4 cellular contexts compared by ENCODE assay signal in genomic region chr22:21407139-21407538, GRCh38. TPM values are rescaled to one million over a fixed set of nuclear protein-coding genes. Genes with fewer than 3 reads are reported as not detected.
"Had no signal": no experiment of that assay in that cellular context is flagged by ENCODE, and none has a peak within 500 bp of the region (broad histone marks: within the 10 kb centered on the region; RNA-seq: fewer than 3 reads in every experiment).

No MANE protein-coding gene starts in this region.

RNA-seq across cellular contexts. Expression of gene RIMBP3B, which starts 23.6 kb away (rescaled TPM):
- total RNA-seq: activated T-helper 2 cell treated with anti-CD3 and anti-CD28 coated beads, Interferon-gamma antibody, Interleukin-2, Interleukin-4, amounts not matched to agents 10 μg/mL and 5 μg/mL and 100 μg/mL, durations not matched to agents 14 hours and 24 hours and 36 hours; body of pancreas; T-helper 17 cell had no signal
- polyA plus RNA-seq: aorta had no signal
